In genomic region chr13:40345654-40346372, GRCh38 we compare ENCODE assay signal across 1 cellular context.
A peak's percentile ranks its signal among the peaks of the same experiment; 100 is the strongest.
TF ChIP-seq lines count a peak whose summit lies in the region.

No MANE protein-coding gene starts in this region.

TF ChIP-seq in HepG2, 621 proteins besides CTCF, POLR2A, EP300 and RAD21 (continued from another document and continues in another):
- TF ChIP-seq ZNF646 (CRISPR knock-in tag; IDR thresholded peaks at IDR 0.05) (no peak), AKNA (CRISPR knock-in tag; IDR thresholded peaks at IDR 0.05; ENCODE audit: borderline replicate concordance) (no peak), ZNF589 (CRISPR knock-in tag; conservative IDR thresholded peaks at IDR 0.05) (no peak), POLR2G (IDR thresholded peaks at IDR 0.05; ENCODE audit: low read depth, low read length) (peak; percentile 41; the same call in 1 of the 2 replicates), NFYB (CRISPR knock-in tag; IDR thresholded peaks at IDR 0.05) (no peak), ZNF546 (CRISPR knock-in tag; conservative IDR thresholded peaks at IDR 0.05) (no peak), ZNF101 (CRISPR knock-in tag; IDR thresholded peaks at IDR 0.05; ENCODE audit: borderline replicate concordance, low read depth) (no peak), KLF12 (CRISPR knock-in tag; IDR thresholded peaks at IDR 0.05; ENCODE audit: borderline replicate concordance) (no peak), SAP130 (CRISPR knock-in tag; IDR thresholded peaks at IDR 0.05; ENCODE audit: low read depth) (peak; percentile 50), MAZ (IDR thresholded peaks at IDR 0.05; ENCODE audit: borderline replicate concordance, low read depth, low read length) (no peak), MAZ (CRISPR knock-in tag; IDR thresholded peaks at IDR 0.05; ENCODE audit: low read depth) (no peak), SIX4 (CRISPR knock-in tag; IDR thresholded peaks at IDR 0.05) (no peak), DPF2 (CRISPR knock-in tag; IDR thresholded peaks at IDR 0.05; ENCODE audit: borderline replicate concordance, low read depth) (0 out of 2 replicates have a peak, but pooled peaks have one; percentile 28), ZNF83 (CRISPR knock-in tag; IDR thresholded peaks at IDR 0.05; ENCODE audit: borderline replicate concordance) (no peak), KDM4B (CRISPR knock-in tag; IDR thresholded peaks at IDR 0.05) (no peak), HOMEZ (CRISPR knock-in tag; IDR thresholded peaks at IDR 0.05; ENCODE audit: low read depth) (0 out of 2 replicates have a peak, but pooled peaks have one; percentile 39), RFX5 (IDR thresholded peaks at IDR 0.05; ENCODE audit: low read depth, low read length) (no peak), ZNF292 (CRISPR knock-in tag; IDR thresholded peaks at IDR 0.05; ENCODE audit: borderline replicate concordance, low read depth) (no peak), ZNF333 (CRISPR knock-in tag; IDR thresholded peaks at IDR 0.05; ENCODE audit: borderline replicate concordance) (no peak), ISL2 (CRISPR knock-in tag; IDR thresholded peaks at IDR 0.05) (peak; percentile 49; the same call in 1 of the 2 replicates), ZNF574 (CRISPR knock-in tag; IDR thresholded peaks at IDR 0.05) (0 out of 2 replicates have a peak, but pooled peaks have one; percentile 31), MYPOP (CRISPR knock-in tag; IDR thresholded peaks at IDR 0.05) (no peak), ERF (CRISPR knock-in tag; IDR thresholded peaks at IDR 0.05) (0 out of 2 replicates have a peak, but pooled peaks have one; percentile 21), DZIP1 (CRISPR knock-in tag; IDR thresholded peaks at IDR 0.05) (no peak), ZFX (CRISPR knock-in tag; IDR thresholded peaks at IDR 0.05; ENCODE audit: low read depth) (peak; percentile 51; the same call in 1 of the 2 replicates), NKX3-1 (CRISPR knock-in tag; IDR thresholded peaks at IDR 0.05) (no peak), CHD2 (IDR thresholded peaks at IDR 0.05; ENCODE audit: low read depth, low read length) (no peak), FOXK2 (IDR thresholded peaks at IDR 0.05) (no peak), ZNF609 (CRISPR knock-in tag; IDR thresholded peaks at IDR 0.05; ENCODE audit: borderline replicate concordance) (peak; percentile 67), PHB2 (IDR thresholded peaks at IDR 0.05; ENCODE audit: partially characterized antibody) (no peak)
